In genomic region chr19:46890423-46891170, GRCh38 we compare ENCODE assay signal across 12 cellular contexts. TPM values are rescaled to one million over a fixed set of nuclear protein-coding genes. Genes with fewer than 3 reads are reported as not detected.
DNase-seq lines count a peak whose midpoint lies in the region; ATAC-seq, FAIRE-seq and TF ChIP-seq lines count a peak whose summit lies in the region.
"Had no signal": no experiment of that assay in that cellular context is flagged by ENCODE, and none has a peak within 500 bp of the region (broad histone marks: within the 10 kb centered on the region; RNA-seq: fewer than 3 reads in every experiment).

No MANE protein-coding gene starts in this region.

- H3K9me3 Mint-ChIP-seq in HFFc6 (no peaks in the 10 kb centered on the region), astrocyte (ENCODE audit: unreplicated experiment) (no peaks in the 10 kb centered on the region)
- H3K9me3 Mint-ChIP-seq: activated CD4-positive, alpha-beta T cell treated with anti-CD3 and anti-CD28 coated beads, Interleukin-2, amount 10 ng/mL, durations not matched to agents 24 days and 14 days had no signal

- H3K9me3 ChIP-seq in astrocyte (ENCODE audit: insufficient read depth, low read depth, low read length): no peaks in the 10 kb centered on the region
- no peaks in the 10 kb centered on the region for H3K9me3 ChIP-seq in esophagus muscularis mucosa

- H3K27ac Mint-ChIP-seq in HFFc6: peak overlapping the region; percentile 85
- peak overlapping the region; percentile 9 for H3K27ac Mint-ChIP-seq in astrocyte (ENCODE audit: unreplicated experiment)
- H3K27ac Mint-ChIP-seq: activated CD4-positive, alpha-beta T cell treated with anti-CD3 and anti-CD28 coated beads, Interleukin-2, amount 10 ng/mL, durations not matched to agents 24 days and 14 days had no signal

- no peak for TF ChIP-seq POLR2A in esophagus muscularis mucosa (IDR thresholded peaks at IDR 0.05; ENCODE audit: low read depth)

- peaks cover 15% of the 10 kb centered on the region for H3K4me1 ChIP-seq in astrocyte (ENCODE audit: insufficient read depth, low read length)
- H3K4me1 ChIP-seq in esophagus muscularis mucosa: peaks cover 10 to 21% (median 16%) of the 10 kb centered on the region in 4 donors

- no peak for ATAC-seq in GM19397 (IDR thresholded peaks at IDR 0.05; ENCODE audit: unreplicated experiment)

- peaks cover 69% of the 10 kb centered on the region for H3K4me1 Mint-ChIP-seq in HFFc6 (ENCODE audit: low read depth)
- peaks cover 23% of the 10 kb centered on the region for H3K4me1 Mint-ChIP-seq in astrocyte (ENCODE audit: low read depth, unreplicated experiment)

- intact Hi-C loops in esophagus muscularis mucosa (cut with DNase I): no loop called here

- TF ChIP-seq EP300 in esophagus muscularis mucosa (IDR thresholded peaks at IDR 0.05): no peak

- peak overlapping the region; percentile 56 for H3K4me2 ChIP-seq in astrocyte (ENCODE audit: low read length)

- peaks cover 86% of the 10 kb centered on the region for H3K79me2 ChIP-seq in astrocyte (ENCODE audit: insufficient read depth, low read length)

- H3K27ac ChIP-seq in astrocyte (ENCODE audit: low read depth, low read length) (peak overlapping the region; percentile 28), esophagus muscularis mucosa (replicated peaks in 1 of 4) (no peak overlapping the region)
- H3K27ac ChIP-seq: HL-60 had no signal

- H4K20me1 ChIP-seq in astrocyte (ENCODE audit: insufficient read depth, low read length): peaks cover 71% of the 10 kb centered on the region

- H3K4me3 Mint-ChIP-seq in HFFc6: peak overlapping the region; percentile 53
- no peak overlapping the region for H3K4me3 Mint-ChIP-seq in astrocyte (ENCODE audit: unreplicated experiment)
- H3K4me3 Mint-ChIP-seq: activated CD4-positive, alpha-beta T cell treated with anti-CD3 and anti-CD28 coated beads, Interleukin-2, amount 10 ng/mL, durations not matched to agents 24 days and 14 days had no signal

- DNase-seq in AG08395 (ENCODE audit: low spot score) (peak; percentile 89), HFFc6 (peak; percentile 94), astrocyte (ENCODE audit: low read depth) (peak; percentile 84), kidney tubule cell (ENCODE audit: low spot score) (peak; percentile 72), esophagus muscularis mucosa (ENCODE audit: extremely low spot score) (no peak), midbrain (lab: John Stamatoyannopoulos, UW) (no peak)
- no peak for DNase-seq in stimulated activated CD4-positive, alpha-beta T cell treated with anti-CD3 and anti-CD28 coated beads, Interleukin-1b, Interleukin-23, amount 100 ng/mL, for 48 hours
- DNase-seq: activated CD4-positive, alpha-beta T cell treated with anti-CD3 and anti-CD28 coated beads, Interleukin-2, amount 10 ng/mL, durations not matched to agents 24 days and 14 days; NCI-H526 treated with DMSO at 0.1 percent for 48 hours had no signal

- peak; percentile 67 for FAIRE-seq in astrocyte (lab: Jason Lieb, UNC)

- H3K27me3 ChIP-seq in astrocyte (ENCODE audit: insufficient read depth, low read length) (no peaks in the 10 kb centered on the region), esophagus muscularis mucosa (no peaks in the 10 kb centered on the region)
- H3K27me3 ChIP-seq: dorsolateral prefrontal cortex had no signal

- H3K9ac ChIP-seq in astrocyte (ENCODE audit: low read length): no peak overlapping the region

- H3K27me3 Mint-ChIP-seq in HFFc6 (ENCODE audit: insufficient read depth) (no peaks in the 10 kb centered on the region), astrocyte (ENCODE audit: low read depth, unreplicated experiment) (no peaks in the 10 kb centered on the region)
- H3K27me3 Mint-ChIP-seq: activated CD4-positive, alpha-beta T cell treated with anti-CD3 and anti-CD28 coated beads, Interleukin-2, amount 10 ng/mL, durations not matched to agents 24 days and 14 days had no signal

- H2AFZ ChIP-seq in astrocyte (ENCODE audit: low read depth, low read length): no peak overlapping the region

- H3K4me3 ChIP-seq in astrocyte (ENCODE audit: insufficient read depth, low read depth, low read length) (no peak overlapping the region), esophagus muscularis mucosa (no peak overlapping the region)
- H3K4me3 ChIP-seq: dorsolateral prefrontal cortex had no signal

- peak; percentile 42 for TF ChIP-seq CTCF in HFFc6 (IDR thresholded peaks at IDR 0.05)
- no peak for TF ChIP-seq CTCF in astrocyte (IDR thresholded peaks at IDR 0.05; ENCODE audit: insufficient read depth, low read depth, low read length)
- no peak for TF ChIP-seq CTCF in esophagus muscularis mucosa (IDR thresholded peaks at IDR 0.05)

- no peaks in the 10 kb centered on the region for H3K36me3 ChIP-seq in astrocyte (ENCODE audit: insufficient read depth, low read length)
- no peaks in the 10 kb centered on the region for H3K36me3 ChIP-seq in esophagus muscularis mucosa

- 60% methylated on average over 3 of the region's 3 CpGs for WGBS in esophagus muscularis mucosa

- peaks cover 4% of the 10 kb centered on the region; the same call in 1 of the 2 replicates for H3K36me3 Mint-ChIP-seq in HFFc6 (ENCODE audit: low read depth)
- H3K36me3 Mint-ChIP-seq in astrocyte (ENCODE audit: low read depth, unreplicated experiment): peaks cover 4% of the 10 kb centered on the region

RNA-seq across cellular contexts. Expression of gene ARHGAP35, which starts 29.8 kb away (rescaled TPM):
- 10 to 100 TPM; 51.9 to 69.8 (median 63.4) TPM for total RNA-seq in HFFc6 (2021; fragmentation: NEBNext Ultra II Directional; extraction: Animal tissue kit (Norgen Biotek cat#: 25700))
- total RNA-seq in astrocyte: 55.2 and 57.9 TPM in 2 replicates
- total RNA-seq in esophagus muscularis mucosa: 10 to 100 TPM; 49.7 to 94.5 (median 77.7) TPM

RNA-seq across cellular contexts. Expression of gene AP2S1, which starts 40.0 kb away (rescaled TPM):
- total RNA-seq in HFFc6 (2021; fragmentation: NEBNext Ultra II Directional; extraction: Animal tissue kit (Norgen Biotek cat#: 25700)): 100 to 1,000 TPM; 416 to 479 (median 463) TPM
- total RNA-seq in astrocyte (262 and 278 TPM in 2 replicates), esophagus muscularis mucosa (10 to 100 TPM; 63.5 to 88.9 (median 74.5) TPM)

Comparison
In these comparisons a context has a peak if more than half of its experiments do, and no peak if none do; other contexts are left out.
1. DNase-seq: peak in AG08395 (single experiment), HFFc6 (single experiment), astrocyte (single experiment) and kidney tubule cell (single experiment); none in stimulated activated CD4-positive, alpha-beta T cell treated with anti-CD3 and anti-CD28 coated beads, Interleukin-1b, Interleukin-23, amount 100 ng/mL, for 48 hours (single experiment), esophagus muscularis mucosa (single experiment) and midbrain (single experiment).